ENCODE assay signal across 22 cellular contexts in genomic region chr18:50057009-50057408, GRCh38.
"Had no signal": no experiment of that assay in that cellular context is flagged by ENCODE, and none has a peak within 500 bp of the region (broad histone marks: within the 10 kb centered on the region; RNA-seq: fewer than 3 reads in every experiment).

No MANE protein-coding gene starts in this region.

- H3K27ac Mint-ChIP-seq: activated CD4-positive, alpha-beta memory T cell treated with anti-CD3 and anti-CD28 coated beads, Interleukin-2, amount 10 ng/mL, durations not matched to agents 7 days and 5 days; activated naive CD4-positive, alpha-beta T cell treated with anti-CD3 and anti-CD28 coated beads for 36 hours; activated naive CD8-positive, alpha-beta T cell treated with anti-CD3 and anti-CD28 coated beads, Interleukin-2, amount 10 ng/mL, durations not matched to agents 7 days and 5 days; activated T-cell treated with anti-CD3 and anti-CD28 coated beads, Interleukin-2, amount 50 U/mL, for 72 hours; natural killer cell treated with Interleukin-12 subunit alpha and Interleukin-12 subunit beta and Interleukin-15 and Interleukin-18, amount 100 ng/mL, for 72 hours; stimulated activated memory B cell treated with anti-CD40 and anti-IgM and Interleukin-4, amounts not matched to agents 10 μg/mL and 1 μg/mL and 100 μg/mL, for 72 hours had no signal

- H3K27me3 ChIP-seq: breast epithelium, ovary, transverse colon, vagina had no signal

- H3K9me3 ChIP-seq: breast epithelium, neutrophil, ovary, transverse colon, vagina had no signal

- DNase-seq: activated CD4-positive, alpha-beta memory T cell treated with anti-CD3 and anti-CD28 coated beads, Interleukin-2, amount 10 ng/mL, durations not matched to agents 7 days and 5 days; activated CD4-positive, alpha-beta T cell treated with anti-CD3 and anti-CD28 coated beads for 48 hours; activated effector memory CD4-positive, alpha-beta T cell treated with Interleukin-2 at 50 U/mL for 16 hours; activated naive CD4-positive, alpha-beta T cell treated with anti-CD3 and anti-CD28 coated beads for 36 hours; activated naive CD8-positive, alpha-beta T cell treated with anti-CD3 and anti-CD28 coated beads, Interleukin-2, amount 10 ng/mL, durations not matched to agents 7 days and 5 days; activated T-cell treated with anti-CD3 and anti-CD28 coated beads, Interleukin-2, amount 50 U/mL, for 72 hours; amniotic stem cell; foreskin fibroblast; hippocampal formation; ovary; stimulated activated CD4-positive, alpha-beta T cell treated with anti-CD3 and anti-CD28 coated beads, Interleukin-15, amount 100 ng/mL, for 24 hours; transverse colon had no signal

- H3K4me1 ChIP-seq: breast epithelium, vagina had no signal

- H3K4me1 Mint-ChIP-seq: activated CD4-positive, alpha-beta memory T cell treated with anti-CD3 and anti-CD28 coated beads, Interleukin-2, amount 10 ng/mL, durations not matched to agents 7 days and 5 days; activated naive CD8-positive, alpha-beta T cell treated with anti-CD3 and anti-CD28 coated beads, Interleukin-2, amount 10 ng/mL, durations not matched to agents 7 days and 5 days; stimulated activated memory B cell treated with anti-CD40 and anti-IgM and Interleukin-4, amounts not matched to agents 10 μg/mL and 1 μg/mL and 100 μg/mL, for 72 hours had no signal

- FAIRE-seq: islet of Langerhans had no signal

- H3K36me3 Mint-ChIP-seq: activated naive CD8-positive, alpha-beta T cell treated with anti-CD3 and anti-CD28 coated beads, Interleukin-2, amount 10 ng/mL, durations not matched to agents 7 days and 5 days; natural killer cell treated with Interleukin-12 subunit alpha and Interleukin-12 subunit beta and Interleukin-15 and Interleukin-18, amount 100 ng/mL, for 72 hours; stimulated activated memory B cell treated with anti-CD40 and anti-IgM and Interleukin-4, amounts not matched to agents 10 μg/mL and 1 μg/mL and 100 μg/mL, for 72 hours had no signal

- H3K4me3 ChIP-seq: breast epithelium, coronary artery, ovary, smooth muscle cell, transverse colon, vagina had no signal

- ATAC-seq: activated T-cell treated with anti-CD3 and anti-CD28 coated beads, Interleukin-2, amount 50 U/mL, for 72 hours; natural killer cell treated with Interleukin-12 subunit alpha and Interleukin-12 subunit beta and Interleukin-15 and Interleukin-18, amount 100 ng/mL, for 72 hours; sciatic nerve; stimulated activated memory B cell treated with anti-CD40 and anti-IgM and Interleukin-4, amounts not matched to agents 10 μg/mL and 1 μg/mL and 100 μg/mL, for 72 hours had no signal

- H3K27ac ChIP-seq: breast epithelium, coronary artery, epithelial cell of prostate, neutrophil, ovary, transverse colon, vagina had no signal

- H3K36me3 ChIP-seq: breast epithelium, neutrophil, ovary, transverse colon, vagina had no signal

- H3K4me2 ChIP-seq: smooth muscle cell had no signal

- H3K9me3 Mint-ChIP-seq: activated CD4-positive, alpha-beta memory T cell treated with anti-CD3 and anti-CD28 coated beads, Interleukin-2, amount 10 ng/mL, durations not matched to agents 7 days and 5 days; activated naive CD4-positive, alpha-beta T cell treated with anti-CD3 and anti-CD28 coated beads for 36 hours; activated naive CD8-positive, alpha-beta T cell treated with anti-CD3 and anti-CD28 coated beads, Interleukin-2, amount 10 ng/mL, durations not matched to agents 7 days and 5 days; activated T-cell treated with anti-CD3 and anti-CD28 coated beads, Interleukin-2, amount 50 U/mL, for 72 hours; natural killer cell treated with Interleukin-12 subunit alpha and Interleukin-12 subunit beta and Interleukin-15 and Interleukin-18, amount 100 ng/mL, for 72 hours; stimulated activated memory B cell treated with anti-CD40 and anti-IgM and Interleukin-4, amounts not matched to agents 10 μg/mL and 1 μg/mL and 100 μg/mL, for 72 hours had no signal

- H3K4me3 Mint-ChIP-seq: activated CD4-positive, alpha-beta memory T cell treated with anti-CD3 and anti-CD28 coated beads, Interleukin-2, amount 10 ng/mL, durations not matched to agents 7 days and 5 days; activated naive CD4-positive, alpha-beta T cell treated with anti-CD3 and anti-CD28 coated beads for 36 hours; activated naive CD8-positive, alpha-beta T cell treated with anti-CD3 and anti-CD28 coated beads, Interleukin-2, amount 10 ng/mL, durations not matched to agents 7 days and 5 days; activated T-cell treated with anti-CD3 and anti-CD28 coated beads, Interleukin-2, amount 50 U/mL, for 72 hours; natural killer cell treated with Interleukin-12 subunit alpha and Interleukin-12 subunit beta and Interleukin-15 and Interleukin-18, amount 100 ng/mL, for 72 hours; stimulated activated memory B cell treated with anti-CD40 and anti-IgM and Interleukin-4, amounts not matched to agents 10 μg/mL and 1 μg/mL and 100 μg/mL, for 72 hours had no signal
